ENCODE assay signal across 2 cellular contexts in genomic region chr2:1515073-1515430, GRCh38.
TF ChIP-seq lines count a peak whose summit lies in the region.

No MANE protein-coding gene starts in this region.

TF ChIP-seq in IMR-90, 13 proteins besides CTCF, POLR2A, EP300 and RAD21 (continued from another document):
- TF ChIP-seq, protein P1, sequence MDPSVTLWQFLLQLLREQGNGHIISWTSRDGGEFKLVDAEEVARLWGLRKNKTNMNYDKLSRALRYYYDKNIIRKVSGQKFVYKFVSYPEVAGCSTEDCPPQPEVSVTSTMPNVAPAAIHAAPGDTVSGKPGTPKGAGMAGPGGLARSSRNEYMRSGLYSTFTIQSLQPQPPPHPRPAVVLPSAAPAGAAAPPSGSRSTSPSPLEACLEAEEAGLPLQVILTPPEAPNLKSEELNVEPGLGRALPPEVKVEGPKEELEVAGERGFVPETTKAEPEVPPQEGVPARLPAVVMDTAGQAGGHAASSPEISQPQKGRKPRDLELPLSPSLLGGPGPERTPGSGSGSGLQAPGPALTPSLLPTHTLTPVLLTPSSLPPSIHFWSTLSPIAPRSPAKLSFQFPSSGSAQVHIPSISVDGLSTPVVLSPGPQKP (IDR thresholded peaks at IDR 0.05; ENCODE audit: borderline replicate concordance, low read depth, low read length) = no peak
- TF ChIP-seq RFX5 (IDR thresholded peaks at IDR 0.05; ENCODE audit: low read depth, low read length) = no peak
- TF ChIP-seq MAFK (IDR thresholded peaks at IDR 0.05; ENCODE audit: low read depth, low read length) = no peak
- TF ChIP-seq MXI1 (IDR thresholded peaks at IDR 0.05; ENCODE audit: borderline replicate concordance, low read depth, low read length) = no peak
- TF ChIP-seq CHD1 (IDR thresholded peaks at IDR 0.05; ENCODE audit: low read depth, low read length) = no peak
- TF ChIP-seq CEBPB (IDR thresholded peaks at IDR 0.05; ENCODE audit: low read depth, low read length) = no peak
- no peak for TF ChIP-seq MAZ (IDR thresholded peaks at IDR 0.05; ENCODE audit: borderline replicate concordance, low read depth, low read length)
- TF ChIP-seq BHLHE40 (IDR thresholded peaks at IDR 0.05; ENCODE audit: low read depth, low read length) = no peak
- no peak for TF ChIP-seq NFE2L2 (IDR thresholded peaks at IDR 0.05; ENCODE audit: low read depth, low read length)
- TF ChIP-seq, protein P2, sequence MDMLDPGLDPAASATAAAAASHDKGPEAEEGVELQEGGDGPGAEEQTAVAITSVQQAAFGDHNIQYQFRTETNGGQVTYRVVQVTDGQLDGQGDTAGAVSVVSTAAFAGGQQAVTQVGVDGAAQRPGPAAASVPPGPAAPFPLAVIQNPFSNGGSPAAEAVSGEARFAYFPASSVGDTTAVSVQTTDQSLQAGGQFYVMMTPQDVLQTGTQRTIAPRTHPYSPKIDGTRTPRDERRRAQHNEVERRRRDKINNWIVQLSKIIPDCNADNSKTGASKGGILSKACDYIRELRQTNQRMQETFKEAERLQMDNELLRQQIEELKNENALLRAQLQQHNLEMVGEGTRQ (IDR thresholded peaks at IDR 0.05; ENCODE audit: low read depth, low read length) = no peak
- no peak for TF ChIP-seq RCOR1 (IDR thresholded peaks at IDR 0.05; ENCODE audit: insufficient replicate concordance, low read length)
- no peak for TF ChIP-seq SMC3 (IDR thresholded peaks at IDR 0.05; ENCODE audit: low read depth, low read length)

TF ChIP-seq in WTC11, 78 proteins besides CTCF, POLR2A, EP300 and RAD21:
- TF ChIP-seq, protein P3, sequence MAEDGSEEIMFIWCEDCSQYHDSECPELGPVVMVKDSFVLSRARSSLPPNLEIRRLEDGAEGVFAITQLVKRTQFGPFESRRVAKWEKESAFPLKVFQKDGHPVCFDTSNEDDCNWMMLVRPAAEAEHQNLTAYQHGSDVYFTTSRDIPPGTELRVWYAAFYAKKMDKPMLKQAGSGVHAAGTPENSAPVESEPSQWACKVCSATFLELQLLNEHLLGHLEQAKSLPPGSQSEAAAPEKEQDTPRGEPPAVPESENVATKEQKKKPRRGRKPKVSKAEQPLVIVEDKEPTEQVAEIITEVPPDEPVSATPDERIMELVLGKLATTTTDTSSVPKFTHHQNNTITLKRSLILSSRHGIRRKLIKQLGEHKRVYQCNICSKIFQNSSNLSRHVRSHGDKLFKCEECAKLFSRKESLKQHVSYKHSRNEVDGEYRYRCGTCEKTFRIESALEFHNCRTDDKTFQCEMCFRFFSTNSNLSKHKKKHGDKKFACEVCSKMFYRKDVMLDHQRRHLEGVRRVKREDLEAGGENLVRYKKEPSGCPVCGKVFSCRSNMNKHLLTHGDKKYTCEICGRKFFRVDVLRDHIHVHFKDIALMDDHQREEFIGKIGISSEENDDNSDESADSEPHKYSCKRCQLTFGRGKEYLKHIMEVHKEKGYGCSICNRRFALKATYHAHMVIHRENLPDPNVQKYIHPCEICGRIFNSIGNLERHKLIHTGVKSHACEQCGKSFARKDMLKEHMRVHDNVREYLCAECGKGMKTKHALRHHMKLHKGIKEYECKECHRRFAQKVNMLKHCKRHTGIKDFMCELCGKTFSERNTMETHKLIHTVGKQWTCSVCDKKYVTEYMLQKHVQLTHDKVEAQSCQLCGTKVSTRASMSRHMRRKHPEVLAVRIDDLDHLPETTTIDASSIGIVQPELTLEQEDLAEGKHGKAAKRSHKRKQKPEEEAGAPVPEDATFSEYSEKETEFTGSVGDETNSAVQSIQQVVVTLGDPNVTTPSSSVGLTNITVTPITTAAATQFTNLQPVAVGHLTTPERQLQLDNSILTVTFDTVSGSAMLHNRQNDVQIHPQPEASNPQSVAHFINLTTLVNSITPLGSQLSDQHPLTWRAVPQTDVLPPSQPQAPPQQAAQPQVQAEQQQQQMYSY (CRISPR knock-in tag; IDR thresholded peaks at IDR 0.05) = no peak
- TF ChIP-seq MYBL2 (CRISPR knock-in tag; IDR thresholded peaks at IDR 0.05) = no peak
- TF ChIP-seq, protein P4, sequence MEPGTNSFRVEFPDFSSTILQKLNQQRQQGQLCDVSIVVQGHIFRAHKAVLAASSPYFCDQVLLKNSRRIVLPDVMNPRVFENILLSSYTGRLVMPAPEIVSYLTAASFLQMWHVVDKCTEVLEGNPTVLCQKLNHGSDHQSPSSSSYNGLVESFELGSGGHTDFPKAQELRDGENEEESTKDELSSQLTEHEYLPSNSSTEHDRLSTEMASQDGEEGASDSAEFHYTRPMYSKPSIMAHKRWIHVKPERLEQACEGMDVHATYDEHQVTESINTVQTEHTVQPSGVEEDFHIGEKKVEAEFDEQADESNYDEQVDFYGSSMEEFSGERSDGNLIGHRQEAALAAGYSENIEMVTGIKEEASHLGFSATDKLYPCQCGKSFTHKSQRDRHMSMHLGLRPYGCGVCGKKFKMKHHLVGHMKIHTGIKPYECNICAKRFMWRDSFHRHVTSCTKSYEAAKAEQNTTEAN (CRISPR knock-in tag; IDR thresholded peaks at IDR 0.05) = no peak
- TF ChIP-seq, protein P5, sequence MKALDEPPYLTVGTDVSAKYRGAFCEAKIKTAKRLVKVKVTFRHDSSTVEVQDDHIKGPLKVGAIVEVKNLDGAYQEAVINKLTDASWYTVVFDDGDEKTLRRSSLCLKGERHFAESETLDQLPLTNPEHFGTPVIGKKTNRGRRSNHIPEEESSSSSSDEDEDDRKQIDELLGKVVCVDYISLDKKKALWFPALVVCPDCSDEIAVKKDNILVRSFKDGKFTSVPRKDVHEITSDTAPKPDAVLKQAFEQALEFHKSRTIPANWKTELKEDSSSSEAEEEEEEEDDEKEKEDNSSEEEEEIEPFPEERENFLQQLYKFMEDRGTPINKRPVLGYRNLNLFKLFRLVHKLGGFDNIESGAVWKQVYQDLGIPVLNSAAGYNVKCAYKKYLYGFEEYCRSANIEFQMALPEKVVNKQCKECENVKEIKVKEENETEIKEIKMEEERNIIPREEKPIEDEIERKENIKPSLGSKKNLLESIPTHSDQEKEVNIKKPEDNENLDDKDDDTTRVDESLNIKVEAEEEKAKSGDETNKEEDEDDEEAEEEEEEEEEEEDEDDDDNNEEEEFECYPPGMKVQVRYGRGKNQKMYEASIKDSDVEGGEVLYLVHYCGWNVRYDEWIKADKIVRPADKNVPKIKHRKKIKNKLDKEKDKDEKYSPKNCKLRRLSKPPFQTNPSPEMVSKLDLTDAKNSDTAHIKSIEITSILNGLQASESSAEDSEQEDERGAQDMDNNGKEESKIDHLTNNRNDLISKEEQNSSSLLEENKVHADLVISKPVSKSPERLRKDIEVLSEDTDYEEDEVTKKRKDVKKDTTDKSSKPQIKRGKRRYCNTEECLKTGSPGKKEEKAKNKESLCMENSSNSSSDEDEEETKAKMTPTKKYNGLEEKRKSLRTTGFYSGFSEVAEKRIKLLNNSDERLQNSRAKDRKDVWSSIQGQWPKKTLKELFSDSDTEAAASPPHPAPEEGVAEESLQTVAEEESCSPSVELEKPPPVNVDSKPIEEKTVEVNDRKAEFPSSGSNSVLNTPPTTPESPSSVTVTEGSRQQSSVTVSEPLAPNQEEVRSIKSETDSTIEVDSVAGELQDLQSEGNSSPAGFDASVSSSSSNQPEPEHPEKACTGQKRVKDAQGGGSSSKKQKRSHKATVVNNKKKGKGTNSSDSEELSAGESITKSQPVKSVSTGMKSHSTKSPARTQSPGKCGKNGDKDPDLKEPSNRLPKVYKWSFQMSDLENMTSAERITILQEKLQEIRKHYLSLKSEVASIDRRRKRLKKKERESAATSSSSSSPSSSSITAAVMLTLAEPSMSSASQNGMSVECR (CRISPR knock-in tag; IDR thresholded peaks at IDR 0.05; ENCODE audit: borderline replicate concordance) = no peak
- TF ChIP-seq NFYB (CRISPR knock-in tag; conservative IDR thresholded peaks at IDR 0.05; ENCODE audit: low read depth) = no peak
- TF ChIP-seq, protein P6, sequence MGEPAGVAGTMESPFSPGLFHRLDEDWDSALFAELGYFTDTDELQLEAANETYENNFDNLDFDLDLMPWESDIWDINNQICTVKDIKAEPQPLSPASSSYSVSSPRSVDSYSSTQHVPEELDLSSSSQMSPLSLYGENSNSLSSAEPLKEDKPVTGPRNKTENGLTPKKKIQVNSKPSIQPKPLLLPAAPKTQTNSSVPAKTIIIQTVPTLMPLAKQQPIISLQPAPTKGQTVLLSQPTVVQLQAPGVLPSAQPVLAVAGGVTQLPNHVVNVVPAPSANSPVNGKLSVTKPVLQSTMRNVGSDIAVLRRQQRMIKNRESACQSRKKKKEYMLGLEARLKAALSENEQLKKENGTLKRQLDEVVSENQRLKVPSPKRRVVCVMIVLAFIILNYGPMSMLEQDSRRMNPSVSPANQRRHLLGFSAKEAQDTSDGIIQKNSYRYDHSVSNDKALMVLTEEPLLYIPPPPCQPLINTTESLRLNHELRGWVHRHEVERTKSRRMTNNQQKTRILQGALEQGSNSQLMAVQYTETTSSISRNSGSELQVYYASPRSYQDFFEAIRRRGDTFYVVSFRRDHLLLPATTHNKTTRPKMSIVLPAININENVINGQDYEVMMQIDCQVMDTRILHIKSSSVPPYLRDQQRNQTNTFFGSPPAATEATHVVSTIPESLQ (CRISPR knock-in tag; IDR thresholded peaks at IDR 0.05) = no peak
- TF ChIP-seq, protein P7, sequence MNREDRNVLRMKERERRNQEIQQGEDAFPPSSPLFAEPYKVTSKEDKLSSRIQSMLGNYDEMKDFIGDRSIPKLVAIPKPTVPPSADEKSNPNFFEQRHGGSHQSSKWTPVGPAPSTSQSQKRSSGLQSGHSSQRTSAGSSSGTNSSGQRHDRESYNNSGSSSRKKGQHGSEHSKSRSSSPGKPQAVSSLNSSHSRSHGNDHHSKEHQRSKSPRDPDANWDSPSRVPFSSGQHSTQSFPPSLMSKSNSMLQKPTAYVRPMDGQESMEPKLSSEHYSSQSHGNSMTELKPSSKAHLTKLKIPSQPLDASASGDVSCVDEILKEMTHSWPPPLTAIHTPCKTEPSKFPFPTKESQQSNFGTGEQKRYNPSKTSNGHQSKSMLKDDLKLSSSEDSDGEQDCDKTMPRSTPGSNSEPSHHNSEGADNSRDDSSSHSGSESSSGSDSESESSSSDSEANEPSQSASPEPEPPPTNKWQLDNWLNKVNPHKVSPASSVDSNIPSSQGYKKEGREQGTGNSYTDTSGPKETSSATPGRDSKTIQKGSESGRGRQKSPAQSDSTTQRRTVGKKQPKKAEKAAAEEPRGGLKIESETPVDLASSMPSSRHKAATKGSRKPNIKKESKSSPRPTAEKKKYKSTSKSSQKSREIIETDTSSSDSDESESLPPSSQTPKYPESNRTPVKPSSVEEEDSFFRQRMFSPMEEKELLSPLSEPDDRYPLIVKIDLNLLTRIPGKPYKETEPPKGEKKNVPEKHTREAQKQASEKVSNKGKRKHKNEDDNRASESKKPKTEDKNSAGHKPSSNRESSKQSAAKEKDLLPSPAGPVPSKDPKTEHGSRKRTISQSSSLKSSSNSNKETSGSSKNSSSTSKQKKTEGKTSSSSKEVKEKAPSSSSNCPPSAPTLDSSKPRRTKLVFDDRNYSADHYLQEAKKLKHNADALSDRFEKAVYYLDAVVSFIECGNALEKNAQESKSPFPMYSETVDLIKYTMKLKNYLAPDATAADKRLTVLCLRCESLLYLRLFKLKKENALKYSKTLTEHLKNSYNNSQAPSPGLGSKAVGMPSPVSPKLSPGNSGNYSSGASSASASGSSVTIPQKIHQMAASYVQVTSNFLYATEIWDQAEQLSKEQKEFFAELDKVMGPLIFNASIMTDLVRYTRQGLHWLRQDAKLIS (CRISPR knock-in tag; IDR thresholded peaks at IDR 0.05; ENCODE audit: borderline replicate concordance) = no peak
- no peak for TF ChIP-seq ZNF219 (CRISPR knock-in tag; IDR thresholded peaks at IDR 0.05; ENCODE audit: borderline replicate concordance)
- no peak for TF ChIP-seq GRHL2 (CRISPR knock-in tag; IDR thresholded peaks at IDR 0.05; ENCODE audit: insufficient replicate concordance, severe bottlenecking)
- TF ChIP-seq NR1H2 (CRISPR knock-in tag; IDR thresholded peaks at IDR 0.05) = no peak
- TF ChIP-seq, protein P8, sequence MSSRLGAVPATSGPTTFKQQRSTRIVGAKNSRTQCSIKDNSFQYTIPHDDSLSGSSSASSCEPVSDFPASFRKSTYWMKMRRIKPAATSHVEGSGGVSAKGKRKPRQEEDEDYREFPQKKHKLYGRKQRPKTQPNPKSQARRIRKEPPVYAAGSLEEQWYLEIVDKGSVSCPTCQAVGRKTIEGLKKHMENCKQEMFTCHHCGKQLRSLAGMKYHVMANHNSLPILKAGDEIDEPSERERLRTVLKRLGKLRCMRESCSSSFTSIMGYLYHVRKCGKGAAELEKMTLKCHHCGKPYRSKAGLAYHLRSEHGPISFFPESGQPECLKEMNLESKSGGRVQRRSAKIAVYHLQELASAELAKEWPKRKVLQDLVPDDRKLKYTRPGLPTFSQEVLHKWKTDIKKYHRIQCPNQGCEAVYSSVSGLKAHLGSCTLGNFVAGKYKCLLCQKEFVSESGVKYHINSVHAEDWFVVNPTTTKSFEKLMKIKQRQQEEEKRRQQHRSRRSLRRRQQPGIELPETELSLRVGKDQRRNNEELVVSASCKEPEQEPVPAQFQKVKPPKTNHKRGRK (CRISPR knock-in tag; IDR thresholded peaks at IDR 0.05; ENCODE audit: borderline replicate concordance) = no peak
- TF ChIP-seq SP1 (CRISPR knock-in tag; conservative IDR thresholded peaks at IDR 0.05) = no peak
- TF ChIP-seq ZNF317 (CRISPR knock-in tag; IDR thresholded peaks at IDR 0.05; ENCODE audit: borderline replicate concordance, low read depth) = no peak
- no peak for TF ChIP-seq IRF1 (CRISPR knock-in tag; IDR thresholded peaks at IDR 0.05)
- no peak for TF ChIP-seq ELF4 (CRISPR knock-in tag; IDR thresholded peaks at IDR 0.05; ENCODE audit: low read depth)
- no peak for TF ChIP-seq NR3C1 (CRISPR knock-in tag; conservative IDR thresholded peaks at IDR 0.05; ENCODE audit: low read depth)
- TF ChIP-seq TP53 (CRISPR knock-in tag; IDR thresholded peaks at IDR 0.05) = no peak
- TF ChIP-seq RELA (CRISPR knock-in tag; IDR thresholded peaks at IDR 0.05; ENCODE audit: borderline replicate concordance) = no peak
- TF ChIP-seq NR2C2 (CRISPR knock-in tag; IDR thresholded peaks at IDR 0.05) = no peak
